ENCODE assay signal across 24 cellular contexts in genomic region chr18:49339146-49339545, GRCh38.
"Had no signal": no experiment of that assay in that cellular context is flagged by ENCODE, and none has a peak within 500 bp of the region (broad histone marks: within the 10 kb centered on the region; RNA-seq: fewer than 3 reads in every experiment).

No MANE protein-coding gene starts in this region.

- ATAC-seq: K562 had no signal

- H3K9me3 Mint-ChIP-seq: IgD-negative memory B cell had no signal

- H3K27me3 ChIP-seq: SJSA1 had no signal

- H3K9ac ChIP-seq: KMS-11 had no signal

- H3K27ac ChIP-seq: HL-60, KMS-11, SJSA1, SK-N-MC had no signal

- DNase-seq: Kasumi-1, MV-4-11, NCI-H1105, NCI-H1417, NCI-H1436 treated with DMSO at 0.1 percent for 48 hours, NCI-H1694, NCI-H187 treated with DMSO at 0.1 percent for 48 hours, NCI-H2029 treated with DMSO at 0.1 percent for 48 hours, NCI-H2107, NCI-H226, NCI-H446, NCI-H510A, NCI-H524 treated with DMSO at 0.1 percent for 48 hours, NCI-H69, NCI-H774, Right ventricle myocardium superior, RPMI8226, SIG-M5 had no signal

- H3K9me3 ChIP-seq: SJSA1 had no signal

- H3K4me3 Mint-ChIP-seq: IgD-negative memory B cell had no signal

- H3K4me3 ChIP-seq: K562, SJSA1, SK-N-MC had no signal

- H3K36me3 ChIP-seq: SJSA1 had no signal

- H3K4me2 ChIP-seq: KMS-11 had no signal

- H3K27me3 Mint-ChIP-seq: IgD-negative memory B cell had no signal
